In genomic region chr6:44180406-44180805, GRCh38 we compare ENCODE assay signal across 19 cellular contexts. TPM values are rescaled to one million over a fixed set of nuclear protein-coding genes. Genes with fewer than 3 reads are reported as not detected.
DNase-seq lines count a peak whose midpoint lies in the region; ATAC-seq, FAIRE-seq and TF ChIP-seq lines count a peak whose summit lies in the region.
"Had no signal": no experiment of that assay in that cellular context is flagged by ENCODE, and none has a peak within 500 bp of the region (broad histone marks: within the 10 kb centered on the region; RNA-seq: fewer than 3 reads in every experiment).

No MANE protein-coding gene starts in this region.

- TF ChIP-seq EP300 in K562 (IDR thresholded peaks at IDR 0.05; ENCODE audit: low read length) = no peak

- no peak overlapping the region for H3K27ac Mint-ChIP-seq in activated CD8-positive, alpha-beta T cell treated with anti-CD3 and anti-CD28 coated beads, Interleukin-2, amount 10 ng/mL, durations not matched to agents 7 days and 5 days
- no peak overlapping the region for H3K27ac Mint-ChIP-seq in activated CD8-positive, alpha-beta T cell treated with anti-CD3 and anti-CD28 coated beads for 36 hours
- H3K27ac Mint-ChIP-seq: CD4-positive, alpha-beta T cell had no signal

- no peak overlapping the region for H2BK5ac ChIP-seq in trophoblast cell (ENCODE audit: low read depth, low read length, poor library complexity)

- peak overlapping the region; percentile 67 for H2BK12ac ChIP-seq in trophoblast cell (ENCODE audit: low read length)

- H2AFZ ChIP-seq in K562 (ENCODE audit: low read depth, low read length) (no peak overlapping the region), trophoblast cell (ENCODE audit: insufficient read depth, low read length, poor library complexity) (no peak overlapping the region)

- peak overlapping the region; percentile 58 for H4K91ac ChIP-seq in trophoblast cell (ENCODE audit: low read depth, low read length)

- H3K4me2 ChIP-seq in K562 (ENCODE audit: insufficient read depth, low read length) (no peak overlapping the region), trophoblast cell (ENCODE audit: low read length) (no peak overlapping the region)
- H3K4me2 ChIP-seq: A549 had no signal

- TF ChIP-seq CTCF in activated CD8-positive, alpha-beta T cell treated with anti-CD3 and anti-CD28 coated beads for 36 hours (IDR thresholded peaks at IDR 0.05) = no peak
- TF ChIP-seq CTCF in K562 (IDR thresholded peaks at IDR 0.05 in 2 of 3, conservative IDR thresholded peaks at IDR 0.05 in 1 of 3; ENCODE audit: insufficient read depth in 2 of 3, low read depth in 1 of 3, low read length in 3 of 3) = no peak

- no peak for TF ChIP-seq RAD21 in K562 (CRISPR knock-in tag; conservative IDR thresholded peaks at IDR 0.05 in 1 of 2, IDR thresholded peaks at IDR 0.05 in 1 of 2)

- CTCF ChIA-PET in activated CD8-positive, alpha-beta T cell treated with anti-CD3 and anti-CD28 coated beads, Interleukin-2, amount 10 ng/mL, durations not matched to agents 7 days and 5 days (lab: Charles Lee) = interaction anchor here (2.2 kb wide), 1 partner anchor 57 kb away, joined by 7 read pairs; no protein-coding TSS in a partner anchor
- CTCF ChIA-PET in activated CD8-positive, alpha-beta T cell treated with anti-CD3 and anti-CD28 coated beads for 36 hours (lab: Charles Lee) = interaction anchor here (1.0 kb wide), 1 partner anchor 8 kb away, joined by 3 read pairs; no protein-coding TSS in a partner anchor
- CTCF ChIA-PET in K562 (lab: Yijun Ruan, JAX; ENCODE audit: low intra/inter-chr PET ratio) = no interaction called here

- in situ Hi-C loops in K562 (cut with MboI) = no loop called here

- no peak for FAIRE-seq in K562 (lab: Jason Lieb, UNC)
- FAIRE-seq: A549, D721Med had no signal

- H3K4me1 Mint-ChIP-seq in activated CD8-positive, alpha-beta T cell treated with anti-CD3 and anti-CD28 coated beads, Interleukin-2, amount 10 ng/mL, durations not matched to agents 7 days and 5 days (ENCODE audit: low read depth) = peaks cover 20% of the 10 kb centered on the region
- peaks cover 14% of the 10 kb centered on the region for H3K4me1 Mint-ChIP-seq in activated CD8-positive, alpha-beta T cell treated with anti-CD3 and anti-CD28 coated beads for 36 hours (ENCODE audit: low read depth)

- H3K14ac ChIP-seq in trophoblast cell (ENCODE audit: low read length) = peak overlapping the region; percentile 47

- no peak overlapping the region for H4K8ac ChIP-seq in trophoblast cell (ENCODE audit: low read depth, low read length)

- H3K79me2 ChIP-seq in K562 (ENCODE audit: control insufficient read depth, insufficient read depth, low read length) = no peaks in the 10 kb centered on the region
- no peaks in the 10 kb centered on the region for H3K79me2 ChIP-seq in trophoblast cell (ENCODE audit: control insufficient read depth, insufficient read depth, low read length, poor library complexity)

- peaks cover 5% of the 10 kb centered on the region for H3K27me3 Mint-ChIP-seq in activated CD8-positive, alpha-beta T cell treated with anti-CD3 and anti-CD28 coated beads, Interleukin-2, amount 10 ng/mL, durations not matched to agents 7 days and 5 days (ENCODE audit: low read depth)
- no peaks in the 10 kb centered on the region for H3K27me3 Mint-ChIP-seq in activated CD8-positive, alpha-beta T cell treated with anti-CD3 and anti-CD28 coated beads for 36 hours
- H3K27me3 Mint-ChIP-seq: CD4-positive, alpha-beta T cell had no signal

- H3K4ac ChIP-seq in trophoblast cell (ENCODE audit: low read depth, low read length) = no peak overlapping the region

- H3K27me3 ChIP-seq in H7 (ENCODE audit: control insufficient read depth, insufficient read depth, low read length) (no peaks in the 10 kb centered on the region; the same call in 1 of the 2 replicates), K562 (ENCODE audit: control insufficient read depth in 2 of 2, insufficient read depth in 2 of 2, low read length in 2 of 2) (peaks cover 2 to 21% of the 10 kb centered on the region in 2 experiments; a peak in 2 of 5 replicates), trophoblast cell (ENCODE audit: insufficient read depth, low read length) (no peaks in the 10 kb centered on the region)

- DNase-seq in activated CD8-positive, alpha-beta T cell treated with anti-CD3 and anti-CD28 coated beads, Interleukin-2, amount 10 ng/mL, durations not matched to agents 7 days and 5 days = no peak
- DNase-seq in activated CD8-positive, alpha-beta T cell treated with anti-CD3 and anti-CD28 coated beads for 36 hours = no peak
- peak; percentile 16 for DNase-seq in H7
- no peak for DNase-seq in K562 (ENCODE audit: extremely low read depth in 1 of 4, low spot score in 3 of 4)
- no peak for DNase-seq in trophoblast cell
- no peak for DNase-seq in NCI-H1436 treated with DMSO at 0.1 percent for 48 hours (lab: John Stamatoyannopoulos, UW)
- DNase-seq: AML-193; Caco-2; CD4-positive, alpha-beta T cell; GDM1; GOT3 had no signal

- no peak overlapping the region for H3K4me3 ChIP-seq in H7 (ENCODE audit: insufficient read depth, low read depth, low read length)
- no peak overlapping the region for H3K4me3 ChIP-seq in K562
- H3K4me3 ChIP-seq in trophoblast cell (ENCODE audit: low read depth, low read length) = no peak overlapping the region
- H3K4me3 ChIP-seq: A549, HAP-1 had no signal

- no peak overlapping the region for H3K18ac ChIP-seq in trophoblast cell (ENCODE audit: low read length)

- no peak overlapping the region for H4K12ac ChIP-seq in trophoblast cell (ENCODE audit: low read depth, low read length)

- H3K9me3 ChIP-seq in K562 (replicated peaks; ENCODE audit: control insufficient read depth, insufficient read depth, low read depth, low read length) (no peaks in the 10 kb centered on the region), trophoblast cell (ENCODE audit: insufficient read depth, low read depth, low read length) (peaks cover 5% of the 10 kb centered on the region)
- H3K9me3 ChIP-seq: A549, Caco-2, HAP-1 had no signal

- H4K20me1 ChIP-seq in K562 (replicated peaks; ENCODE audit: control insufficient read depth, insufficient read depth, low read length) = no peaks in the 10 kb centered on the region

- no peak for TF ChIP-seq POLR2A in K562 (conservative IDR thresholded peaks at IDR 0.05)

- peak; percentile 10 for ATAC-seq in activated CD8-positive, alpha-beta T cell treated with anti-CD3 and anti-CD28 coated beads, Interleukin-2, amount 10 ng/mL, durations not matched to agents 7 days and 5 days
- no peak for ATAC-seq in activated CD8-positive, alpha-beta T cell treated with anti-CD3 and anti-CD28 coated beads for 36 hours
- ATAC-seq in K562 (peak; percentile 24), GM18520 (IDR thresholded peaks at IDR 0.05; ENCODE audit: unreplicated experiment) (no peak)

- no peak overlapping the region for H2BK120ac ChIP-seq in trophoblast cell (ENCODE audit: insufficient read depth, low read length, poor library complexity)

- peaks cover 34% of the 10 kb centered on the region for H3K79me1 ChIP-seq in trophoblast cell (ENCODE audit: low read length)

- H3K4me1 ChIP-seq in K562 (replicated peaks in 1 of 2; ENCODE audit: control insufficient read depth in 2 of 2, insufficient read depth in 2 of 2, low read length in 2 of 2) (peaks cover 0 to 13% of the 10 kb centered on the region in 2 experiments; a peak in 2 of 5 replicates), trophoblast cell (ENCODE audit: control insufficient read depth in 1 of 2, insufficient read depth in 2 of 2, low read length in 2 of 2) (peaks cover 27 to 39% of the 10 kb centered on the region in 2 experiments)
- H3K4me1 ChIP-seq: Caco-2, HAP-1 had no signal

- H3K9me1 ChIP-seq in K562 (ENCODE audit: control insufficient read depth, insufficient read depth, low read length) = no peaks in the 10 kb centered on the region

- no peaks in the 10 kb centered on the region for H3K36me3 Mint-ChIP-seq in activated CD8-positive, alpha-beta T cell treated with anti-CD3 and anti-CD28 coated beads, Interleukin-2, amount 10 ng/mL, durations not matched to agents 7 days and 5 days (ENCODE audit: low read depth)
- no peaks in the 10 kb centered on the region for H3K36me3 Mint-ChIP-seq in activated CD8-positive, alpha-beta T cell treated with anti-CD3 and anti-CD28 coated beads for 36 hours (ENCODE audit: low read depth)

- H3K4me3 Mint-ChIP-seq in activated CD8-positive, alpha-beta T cell treated with anti-CD3 and anti-CD28 coated beads, Interleukin-2, amount 10 ng/mL, durations not matched to agents 7 days and 5 days = no peak overlapping the region
- no peak overlapping the region for H3K4me3 Mint-ChIP-seq in activated CD8-positive, alpha-beta T cell treated with anti-CD3 and anti-CD28 coated beads for 36 hours
- H3K4me3 Mint-ChIP-seq: CD4-positive, alpha-beta T cell had no signal

- peak overlapping the region; percentile 45 for H2AK5ac ChIP-seq in trophoblast cell (ENCODE audit: low read length)

- no TSS peak for BruUV-seq in K562 (replicated peaks; lab: Mats Ljungman, UMichigan)

- no peaks in the 10 kb centered on the region for H3K36me3 ChIP-seq in H7 (replicated peaks; ENCODE audit: control insufficient read depth, insufficient read depth, low read length)
- H3K36me3 ChIP-seq in K562 (ENCODE audit: control insufficient read depth, insufficient read depth, low read length) = no peaks in the 10 kb centered on the region
- H3K36me3 ChIP-seq in trophoblast cell (ENCODE audit: control insufficient read depth in 1 of 2, insufficient read depth in 2 of 2, low read length in 2 of 2) = no peaks in the 10 kb centered on the region
- H3K36me3 ChIP-seq: HAP-1 had no signal

- WGBS in K562 (ENCODE audit: insufficient coverage, low coverage, missing lambda C conversion rate) = 22% methylated on average over 4 of the region's 4 CpGs
- WGBS in trophoblast cell (ENCODE audit: extremely low coverage, insufficient coverage, insufficient read length) = no CpG with 5 or more reads among the region's 4 CpGs

- POLR2A ChIA-PET in activated CD8-positive, alpha-beta T cell treated with anti-CD3 and anti-CD28 coated beads, Interleukin-2, amount 10 ng/mL, durations not matched to agents 7 days and 5 days (lab: Charles Lee) = interaction anchor here (0.7 to 1.0 kb wide), 2 partner anchors 66 to 127 kb away, joined by 3 read pairs; partner anchors contain the start of gene HSP90AB1
- POLR2A ChIA-PET in activated CD8-positive, alpha-beta T cell treated with anti-CD3 and anti-CD28 coated beads for 36 hours (lab: Charles Lee) = interaction anchor here (0.8 to 1.2 kb wide), 2 partner anchors 8 to 67 kb away, joined by 3 to 10 read pairs; partner anchors contain the start of gene HSP90AB1
- POLR2A ChIA-PET in K562 (lab: Yijun Ruan, JAX) = interaction anchor here (0.5 to 3.0 kb wide), 9 partner anchors 10 to 631 kb away, joined by 3 to 17 read pairs (median 3); partner anchors contain the start of gene HSP90AB1

- no peak overlapping the region for H3K9ac ChIP-seq in K562 (ENCODE audit: insufficient read depth in 1 of 2, low read depth in 2 of 2, low read length in 2 of 2)
- H3K9ac ChIP-seq in trophoblast cell (ENCODE audit: low read length) = no peak overlapping the region

- no peak overlapping the region for H3K23ac ChIP-seq in trophoblast cell (ENCODE audit: low read length)

- H3K9me3 Mint-ChIP-seq in activated CD8-positive, alpha-beta T cell treated with anti-CD3 and anti-CD28 coated beads, Interleukin-2, amount 10 ng/mL, durations not matched to agents 7 days and 5 days (ENCODE audit: insufficient read depth) = no peaks in the 10 kb centered on the region
- H3K9me3 Mint-ChIP-seq in activated CD8-positive, alpha-beta T cell treated with anti-CD3 and anti-CD28 coated beads for 36 hours = no peaks in the 10 kb centered on the region
- H3K9me3 Mint-ChIP-seq: CD4-positive, alpha-beta T cell had no signal

- intact Hi-C loops in activated CD8-positive, alpha-beta T cell treated with anti-CD3 and anti-CD28 coated beads for 36 hours (cut with micrococcal nuclease) = no loop called here
- intact Hi-C loops in K562 (cut with micrococcal nuclease) = no loop called here

- H3K27ac ChIP-seq in K562 (ENCODE audit: extremely low read depth, low read depth, low read length) (no peak overlapping the region), trophoblast cell (ENCODE audit: low read depth, low read length) (no peak overlapping the region)
- H3K27ac ChIP-seq: 22Rv1, A549, C4-2B had no signal

RNA-seq across cellular contexts. Expression of gene CAPN11, which starts 21.8 kb away (rescaled TPM):
- under 1 TPM; 0.58 to 0.70 TPM for total RNA-seq in activated CD8-positive, alpha-beta T cell treated with anti-CD3 and anti-CD28 coated beads, Interleukin-2, amount 10 ng/mL, durations not matched to agents 7 days and 5 days
- under 1 TPM; 0.11 to 0.18 TPM for total RNA-seq in activated CD8-positive, alpha-beta T cell treated with anti-CD3 and anti-CD28 coated beads for 36 hours
- total RNA-seq in H7 (2014; rRNA removed; shearing (Covaris generic)) = 1.0 and 2.0 TPM in 2 replicates
- 2.2 and 4.6 TPM in 2 replicates for total RNA-seq in K562 (2011; cell fraction: chromatin; rRNA removed; ENCODE audit: low replicate concordance)
- total RNA-seq in K562 (2011; cell fraction: nucleolus; rRNA removed) = 1.8 and 2.5 TPM in 2 replicates
- 1.6 and 1.9 TPM in 2 replicates for total RNA-seq in K562 (2011; cell fraction: nucleoplasm; rRNA removed)
- 0.20 and 0.41 TPM in 2 replicates for total RNA-seq in K562 (2014; rRNA removed)
- 0.13 and 0.18 TPM in 2 replicates for total RNA-seq in K562 (2014; rRNA removed; fragmentation: Illumina TruSeq; extraction: Trizol)
- 0.07 and 0.11 TPM in 2 replicates for total RNA-seq in K562 (2015; rRNA removed; fragmentation: Illumina TruSeq; extraction: Trizol)
- total RNA-seq in K562 (2021) = 0.07 and 0.18 TPM in 2 replicates
- polyA plus RNA-seq in K562 (2011; rRNA removed) = 0.30 and 0.46 TPM in 2 replicates
- polyA plus RNA-seq in K562 (2011; cell fraction: cytosol; rRNA removed) = 0.15 and 0.57 TPM in 2 replicates
- polyA plus RNA-seq in K562 (2011; cell fraction: nucleus; rRNA removed) = 3.4 and 5.7 TPM in 2 replicates
- polyA plus RNA-seq in K562 (2012) = 0.35 and 1.5 TPM in 2 replicates
- 0.15 and 0.19 TPM in 2 replicates for polyA plus RNA-seq in K562 (2014; fragmentation: Illumina TruSeq; extraction: Trizol)
- polyA plus RNA-seq in K562 (2014; fragmentation: Nextera tagmentation; extraction: Ambion mirVana) = under 1 TPM in 1 of 2 experiments, not detected in 1; 0.03 TPM
- 0.04 and 0.61 TPM in 2 replicates for polyA plus RNA-seq in K562 (2014; rRNA removed)
- 0.24 and 0.25 TPM in 2 replicates for polyA minus RNA-seq in K562 (2011; rRNA and poly(A)+ RNA removed)
- polyA minus RNA-seq in K562 (2011; cell fraction: cytosol; rRNA and poly(A)+ RNA removed) = 0.48 TPM in 1 of 2 replicates, not detected in the other
- polyA minus RNA-seq in K562 (2011; cell fraction: nucleus; rRNA and poly(A)+ RNA removed) = 0.67 and 0.81 TPM in 2 replicates
- 0.06 and 0.07 TPM in 2 replicates for polyA plus RNA-seq in trophoblast cell (2013)
- total RNA-seq: Caco-2, HT-29 had no signal

RNA-seq across cellular contexts. Expression of gene MYMX, which starts 36.3 kb away (rescaled TPM):
- total RNA-seq in activated CD8-positive, alpha-beta T cell treated with anti-CD3 and anti-CD28 coated beads, Interleukin-2, amount 10 ng/mL, durations not matched to agents 7 days and 5 days = not detected
- total RNA-seq in activated CD8-positive, alpha-beta T cell treated with anti-CD3 and anti-CD28 coated beads for 36 hours = not detected
- total RNA-seq in H7 (2014; rRNA removed; shearing (Covaris generic)) = 5.2 and 6.0 TPM in 2 replicates
- not detected in 2 replicates for total RNA-seq in K562 (2011; cell fraction: chromatin; rRNA removed; ENCODE audit: low replicate concordance)
- not detected in 2 replicates for total RNA-seq in K562 (2011; cell fraction: nucleolus; rRNA removed)
- total RNA-seq in K562 (2011; cell fraction: nucleoplasm; rRNA removed) = not detected in 2 replicates
- total RNA-seq in K562 (2014; rRNA removed) (not detected in 2 replicates), K562 (2014; rRNA removed; fragmentation: Illumina TruSeq; extraction: Trizol) (not detected in 2 replicates), K562 (2015; rRNA removed; fragmentation: Illumina TruSeq; extraction: Trizol) (not detected in 2 replicates), K562 (2021) (not detected in 2 replicates)
- polyA plus RNA-seq in K562 (2011; rRNA removed) (0.12 TPM in 1 of 2 replicates, not detected in the other), K562 (2014; fragmentation: Illumina TruSeq; extraction: Trizol) (not detected in 2 replicates), K562 (2014; fragmentation: Nextera tagmentation; extraction: Ambion mirVana) (not detected), K562 (2014; rRNA removed) (0.12 TPM in 1 of 2 replicates, not detected in the other)
- polyA plus RNA-seq in K562 (2011; cell fraction: cytosol; rRNA removed) = 0.12 TPM in 1 of 2 replicates, not detected in the other
- 0.20 TPM in 1 of 2 replicates, not detected in the other for polyA plus RNA-seq in K562 (2011; cell fraction: nucleus; rRNA removed)
- polyA plus RNA-seq in K562 (2012) = 0.17 and 0.23 TPM in 2 replicates
- polyA minus RNA-seq in K562 (2011; rRNA and poly(A)+ RNA removed) = not detected in 2 replicates
- polyA minus RNA-seq in K562 (2011; cell fraction: cytosol; rRNA and poly(A)+ RNA removed) = not detected in 2 replicates
- 0.56 TPM in 1 of 2 replicates, not detected in the other for polyA minus RNA-seq in K562 (2011; cell fraction: nucleus; rRNA and poly(A)+ RNA removed)
- polyA plus RNA-seq in trophoblast cell (2013) = 0.37 and 0.41 TPM in 2 replicates
- total RNA-seq: Caco-2; CD4-positive, alpha-beta T cell; HT-29 had no signal
- polyA plus RNA-seq: A549, BJ had no signal

RNA-seq across cellular contexts. Expression of gene SLC29A1, which starts 43.0 kb away (rescaled TPM):
- total RNA-seq in activated CD8-positive, alpha-beta T cell treated with anti-CD3 and anti-CD28 coated beads, Interleukin-2, amount 10 ng/mL, durations not matched to agents 7 days and 5 days = 10 to 100 TPM; 49.2 to 53.4 TPM
- total RNA-seq in activated CD8-positive, alpha-beta T cell treated with anti-CD3 and anti-CD28 coated beads for 36 hours = 10 to 100 TPM; 56.1 to 57.4 TPM
- total RNA-seq in H7 (2014; rRNA removed; shearing (Covaris generic)) = 68.6 and 71.9 TPM in 2 replicates
- total RNA-seq in K562 (2011; cell fraction: chromatin; rRNA removed; ENCODE audit: low replicate concordance) = 171 and 379 TPM in 2 replicates
- 331 and 348 TPM in 2 replicates for total RNA-seq in K562 (2011; cell fraction: nucleolus; rRNA removed)
- total RNA-seq in K562 (2011; cell fraction: nucleoplasm; rRNA removed) = 305 and 360 TPM in 2 replicates
- total RNA-seq in K562 (2014; rRNA removed) (57.7 and 89.5 TPM in 2 replicates), K562 (2014; rRNA removed; fragmentation: Illumina TruSeq; extraction: Trizol) (32.8 and 35.3 TPM in 2 replicates), K562 (2015; rRNA removed; fragmentation: Illumina TruSeq; extraction: Trizol) (43.2 and 44.3 TPM in 2 replicates), K562 (2021) (103 and 107 TPM in 2 replicates)
- polyA plus RNA-seq in K562 (2011; rRNA removed) (148 and 204 TPM in 2 replicates), K562 (2014; fragmentation: Illumina TruSeq; extraction: Trizol) (136 and 170 TPM in 2 replicates), K562 (2014; fragmentation: Nextera tagmentation; extraction: Ambion mirVana) (10 to 100 TPM; 18.9 to 42.0 TPM), K562 (2014; rRNA removed) (140 and 147 TPM in 2 replicates)
- polyA plus RNA-seq in K562 (2011; cell fraction: cytosol; rRNA removed) = 291 and 372 TPM in 2 replicates
- 496 and 544 TPM in 2 replicates for polyA plus RNA-seq in K562 (2011; cell fraction: nucleus; rRNA removed)
- 90.3 and 112 TPM in 2 replicates for polyA plus RNA-seq in K562 (2012)
- polyA minus RNA-seq in K562 (2011; rRNA and poly(A)+ RNA removed) = 119 and 153 TPM in 2 replicates
- 67.5 and 84.3 TPM in 2 replicates for polyA minus RNA-seq in K562 (2011; cell fraction: cytosol; rRNA and poly(A)+ RNA removed)
- 71.0 and 95.0 TPM in 2 replicates for polyA minus RNA-seq in K562 (2011; cell fraction: nucleus; rRNA and poly(A)+ RNA removed)
- 99.2 and 101 TPM in 2 replicates for polyA plus RNA-seq in trophoblast cell (2013)

RNA-seq across cellular contexts. Expression of gene TMEM63B, which starts 53.1 kb away (rescaled TPM):
- total RNA-seq in activated CD8-positive, alpha-beta T cell treated with anti-CD3 and anti-CD28 coated beads, Interleukin-2, amount 10 ng/mL, durations not matched to agents 7 days and 5 days = 10 to 100 TPM; 15.5 to 17.9 TPM
- total RNA-seq in activated CD8-positive, alpha-beta T cell treated with anti-CD3 and anti-CD28 coated beads for 36 hours = 10 to 100 TPM in 1 of 2 experiments, 1 to 10 TPM in 1; 9.1 to 12.9 TPM
- 24.9 and 36.2 TPM in 2 replicates for total RNA-seq in H7 (2014; rRNA removed; shearing (Covaris generic))
- 125 and 274 TPM in 2 replicates for total RNA-seq in K562 (2011; cell fraction: chromatin; rRNA removed; ENCODE audit: low replicate concordance)
- total RNA-seq in K562 (2011; cell fraction: nucleolus; rRNA removed) = 162 and 166 TPM in 2 replicates
- total RNA-seq in K562 (2011; cell fraction: nucleoplasm; rRNA removed) = 160 TPM in 2 replicates
- 12.6 and 22.5 TPM in 2 replicates for total RNA-seq in K562 (2014; rRNA removed)
- 10.8 and 14.4 TPM in 2 replicates for total RNA-seq in K562 (2014; rRNA removed; fragmentation: Illumina TruSeq; extraction: Trizol)
- total RNA-seq in K562 (2015; rRNA removed; fragmentation: Illumina TruSeq; extraction: Trizol) = 14.0 and 14.3 TPM in 2 replicates
- total RNA-seq in K562 (2021) = 39.2 and 39.4 TPM in 2 replicates
- 37.0 and 59.6 TPM in 2 replicates for polyA plus RNA-seq in K562 (2011; rRNA removed)
- 69.9 and 86.4 TPM in 2 replicates for polyA plus RNA-seq in K562 (2011; cell fraction: cytosol; rRNA removed)
- 128 and 148 TPM in 2 replicates for polyA plus RNA-seq in K562 (2011; cell fraction: nucleus; rRNA removed)
- 27.9 and 28.7 TPM in 2 replicates for polyA plus RNA-seq in K562 (2012)
- polyA plus RNA-seq in K562 (2014; fragmentation: Illumina TruSeq; extraction: Trizol) = 32.5 and 35.7 TPM in 2 replicates
- polyA plus RNA-seq in K562 (2014; fragmentation: Nextera tagmentation; extraction: Ambion mirVana) = under 1 TPM; 0.14 to 0.17 TPM
- 26.8 and 31.0 TPM in 2 replicates for polyA plus RNA-seq in K562 (2014; rRNA removed)
- polyA minus RNA-seq in K562 (2011; rRNA and poly(A)+ RNA removed) = 52.7 and 68.9 TPM in 2 replicates
- polyA minus RNA-seq in K562 (2011; cell fraction: cytosol; rRNA and poly(A)+ RNA removed) = 35.2 and 46.9 TPM in 2 replicates
- polyA minus RNA-seq in K562 (2011; cell fraction: nucleus; rRNA and poly(A)+ RNA removed) = 25.6 and 33.4 TPM in 2 replicates
- polyA plus RNA-seq in trophoblast cell (2013) = 36.4 and 36.9 TPM in 2 replicates

RNA-seq across cellular contexts. Expression of gene MRPL14, which starts 53.2 kb away (rescaled TPM):
- 10 to 100 TPM; 57.3 to 60.9 TPM for total RNA-seq in activated CD8-positive, alpha-beta T cell treated with anti-CD3 and anti-CD28 coated beads, Interleukin-2, amount 10 ng/mL, durations not matched to agents 7 days and 5 days
- total RNA-seq in activated CD8-positive, alpha-beta T cell treated with anti-CD3 and anti-CD28 coated beads for 36 hours = 10 to 100 TPM; 42.8 to 44.3 TPM
- total RNA-seq in H7 (2014; rRNA removed; shearing (Covaris generic)) = 91.0 and 92.0 TPM in 2 replicates
- total RNA-seq in K562 (2011; cell fraction: chromatin; rRNA removed; ENCODE audit: low replicate concordance) = 39.2 and 66.5 TPM in 2 replicates
- 54.2 and 60.8 TPM in 2 replicates for total RNA-seq in K562 (2011; cell fraction: nucleolus; rRNA removed)
- 55.7 and 67.6 TPM in 2 replicates for total RNA-seq in K562 (2011; cell fraction: nucleoplasm; rRNA removed)
- 166 and 199 TPM in 2 replicates for total RNA-seq in K562 (2014; rRNA removed)
- 97.5 and 126 TPM in 2 replicates for total RNA-seq in K562 (2014; rRNA removed; fragmentation: Illumina TruSeq; extraction: Trizol)
- 130 and 136 TPM in 2 replicates for total RNA-seq in K562 (2015; rRNA removed; fragmentation: Illumina TruSeq; extraction: Trizol)
- 143 and 149 TPM in 2 replicates for total RNA-seq in K562 (2021)
- polyA plus RNA-seq in K562 (2011; rRNA removed) = 145 and 165 TPM in 2 replicates
- 149 and 217 TPM in 2 replicates for polyA plus RNA-seq in K562 (2011; cell fraction: cytosol; rRNA removed)
- polyA plus RNA-seq in K562 (2011; cell fraction: nucleus; rRNA removed) = 68.7 and 82.6 TPM in 2 replicates
- 102 and 171 TPM in 2 replicates for polyA plus RNA-seq in K562 (2012)
- 134 and 163 TPM in 2 replicates for polyA plus RNA-seq in K562 (2014; fragmentation: Illumina TruSeq; extraction: Trizol)
- 100 to 1,000 TPM; 414 to 424 TPM for polyA plus RNA-seq in K562 (2014; fragmentation: Nextera tagmentation; extraction: Ambion mirVana)
- 195 and 240 TPM in 2 replicates for polyA plus RNA-seq in K562 (2014; rRNA removed)
- polyA minus RNA-seq in K562 (2011; rRNA and poly(A)+ RNA removed) = 39.8 and 41.8 TPM in 2 replicates
- polyA minus RNA-seq in K562 (2011; cell fraction: cytosol; rRNA and poly(A)+ RNA removed) = 38.6 and 39.1 TPM in 2 replicates
- 15.3 and 25.4 TPM in 2 replicates for polyA minus RNA-seq in K562 (2011; cell fraction: nucleus; rRNA and poly(A)+ RNA removed)
- 79.2 and 82.1 TPM in 2 replicates for polyA plus RNA-seq in trophoblast cell (2013)

Comparison
In these comparisons a context has a peak if more than half of its experiments do, and no peak if none do; other contexts are left out.
1. ATAC-seq: peak in activated CD8-positive, alpha-beta T cell treated with anti-CD3 and anti-CD28 coated beads, Interleukin-2, amount 10 ng/mL, durations not matched to agents 7 days and 5 days (single experiment) and K562 (single experiment); none in activated CD8-positive, alpha-beta T cell treated with anti-CD3 and anti-CD28 coated beads for 36 hours (single experiment) and GM18520 (single experiment).